Comparison of ENCODE assay signal across 18 cellular contexts in genomic region chr1:239960387-239960786, GRCh38.
DNase-seq lines count a peak whose midpoint lies in the region; ATAC-seq and TF ChIP-seq lines count a peak whose summit lies in the region.
"Had no signal": no experiment of that assay in that cellular context is flagged by ENCODE, and none has a peak within 500 bp of the region (broad histone marks: within the 10 kb centered on the region; RNA-seq: fewer than 3 reads in every experiment).

No MANE protein-coding gene starts in this region.

- H3K27me3 Mint-ChIP-seq in activated T-cell treated with anti-CD3 and anti-CD28 coated beads, Interleukin-2, amount 50 U/mL, for 72 hours (ENCODE audit: low read depth), result peaks cover 21% of the 10 kb centered on the region
- H3K27me3 Mint-ChIP-seq: B cell; CD4-positive, CD25-positive, alpha-beta regulatory T cell had no signal

- H3K9me3 Mint-ChIP-seq in activated T-cell treated with anti-CD3 and anti-CD28 coated beads, Interleukin-2, amount 50 U/mL, for 72 hours, result no peaks in the 10 kb centered on the region
- H3K9me3 Mint-ChIP-seq: CD4-positive, CD25-positive, alpha-beta regulatory T cell; CD8-positive, alpha-beta T cell; GM23338; H9 had no signal

- DNase-seq in D341Med (ENCODE audit: low spot score) (peak; percentile 49), NCI-H82 (lab: John Stamatoyannopoulos, UW) (peak; percentile 75), WERI-Rb-1 (peak; percentile 56), smooth muscle cell (lab: John Stamatoyannopoulos, UW; ENCODE audit: unreplicated experiment) (no peak), RWPE1 (ENCODE audit: low spot score) (no peak), KG1 (lab: John Stamatoyannopoulos, UW) (no peak)
- no peak for DNase-seq in activated T-cell treated with anti-CD3 and anti-CD28 coated beads, Interleukin-2, amount 50 U/mL, for 72 hours
- DNase-seq: Caco-2; CD4-positive, CD25-positive, alpha-beta regulatory T cell; CD8-positive, alpha-beta T cell; DND-41; H9 had no signal

- H3K27ac ChIP-seq in WERI-Rb-1, result peak overlapping the region; percentile 63
- no peak overlapping the region for H3K27ac ChIP-seq in smooth muscle cell (ENCODE audit: low read depth)
- no peak overlapping the region for H3K27ac ChIP-seq in RWPE1
- H3K27ac ChIP-seq: 22Rv1, BLaER1, C4-2B had no signal

- TF ChIP-seq CTCF in WERI-Rb-1 (IDR thresholded peaks at IDR 0.05; ENCODE audit: low read depth, low read length), result no peak
- no peak for TF ChIP-seq CTCF in smooth muscle cell (IDR thresholded peaks at IDR 0.05; ENCODE audit: borderline replicate concordance, insufficient read depth, poor library complexity, severe bottlenecking)
- TF ChIP-seq CTCF in RWPE1 (conservative IDR thresholded peaks at IDR 0.05; ENCODE audit: low read depth), result no peak

- peak overlapping the region; percentile 27 for H3K4me2 ChIP-seq in smooth muscle cell
- H3K4me2 ChIP-seq: BLaER1, GM23338 had no signal

- H3K9ac ChIP-seq in smooth muscle cell (ENCODE audit: low read depth), result no peak overlapping the region
- H3K9ac ChIP-seq: BLaER1 had no signal

- H3K4me3 ChIP-seq in WERI-Rb-1 (ENCODE audit: low read depth, low read length), result no peak overlapping the region
- H3K4me3 ChIP-seq in smooth muscle cell, result no peak overlapping the region
- H3K4me3 ChIP-seq: BLaER1, GM23338 had no signal

- no peaks in the 10 kb centered on the region for H3K4me1 Mint-ChIP-seq in activated T-cell treated with anti-CD3 and anti-CD28 coated beads, Interleukin-2, amount 50 U/mL, for 72 hours (ENCODE audit: low read depth)
- H3K4me1 Mint-ChIP-seq: B cell; CD4-positive, CD25-positive, alpha-beta regulatory T cell; GM23338; H9 had no signal

- CTCF ChIA-PET in RWPE1 (lab: Yijun Ruan, JAX), result interaction anchor here (0.8 kb wide), 1 partner anchor 9 kb away, joined by 3 read pairs; no protein-coding TSS in a partner anchor

- no peak overlapping the region for H3K4me3 Mint-ChIP-seq in activated T-cell treated with anti-CD3 and anti-CD28 coated beads, Interleukin-2, amount 50 U/mL, for 72 hours
- H3K4me3 Mint-ChIP-seq: B cell; CD4-positive, CD25-positive, alpha-beta regulatory T cell; CD8-positive, alpha-beta T cell; GM23338; H9 had no signal

- H4K20me1 ChIP-seq in smooth muscle cell (ENCODE audit: low read depth), result no peaks in the 10 kb centered on the region
- H4K20me1 ChIP-seq: BLaER1 had no signal

- H3K27me3 ChIP-seq in WERI-Rb-1 (ENCODE audit: insufficient read depth, low read depth, severe bottlenecking) (no peaks in the 10 kb centered on the region), smooth muscle cell (ENCODE audit: low read depth) (no peaks in the 10 kb centered on the region)
- H3K27me3 ChIP-seq: BLaER1 had no signal

- peak overlapping the region; percentile 58 for H2AFZ ChIP-seq in smooth muscle cell (ENCODE audit: low read depth)
- H2AFZ ChIP-seq: GM23338 had no signal

- no peak overlapping the region for H3K27ac Mint-ChIP-seq in activated T-cell treated with anti-CD3 and anti-CD28 coated beads, Interleukin-2, amount 50 U/mL, for 72 hours
- H3K27ac Mint-ChIP-seq: B cell; CD4-positive, CD25-positive, alpha-beta regulatory T cell; CD8-positive, alpha-beta T cell; GM23338; H9 had no signal

- POLR2A ChIA-PET in RWPE1 (lab: Yijun Ruan, JAX; ENCODE audit: low non-redundant PET), result no interaction called here

- no peaks in the 10 kb centered on the region for H3K79me2 ChIP-seq in smooth muscle cell (ENCODE audit: low read depth)

- H3K9me3 ChIP-seq in WERI-Rb-1 (ENCODE audit: severe bottlenecking) (no peaks in the 10 kb centered on the region), smooth muscle cell (replicated peaks; ENCODE audit: low read depth) (no peaks in the 10 kb centered on the region)
- H3K9me3 ChIP-seq: BLaER1, Caco-2 had no signal

- ATAC-seq in activated T-cell treated with anti-CD3 and anti-CD28 coated beads, Interleukin-2, amount 50 U/mL, for 72 hours (replicated peaks in 1 of 2), result no peak
- ATAC-seq: CD8-positive, alpha-beta T cell; GM23338; HCT116 had no signal

- no peaks in the 10 kb centered on the region for H3K36me3 Mint-ChIP-seq in activated T-cell treated with anti-CD3 and anti-CD28 coated beads, Interleukin-2, amount 50 U/mL, for 72 hours (ENCODE audit: insufficient read depth in 2 of 2)
- H3K36me3 Mint-ChIP-seq: CD4-positive, CD25-positive, alpha-beta regulatory T cell; CD8-positive, alpha-beta T cell had no signal

- no peaks in the 10 kb centered on the region for H3F3A ChIP-seq in smooth muscle cell (ENCODE audit: low read depth)

- 34% methylated on average over 2 of the region's 2 CpGs for WGBS in smooth muscle cell (ENCODE audit: low lambda C conversion rate)

- H3K36me3 ChIP-seq in WERI-Rb-1 (no peaks in the 10 kb centered on the region), smooth muscle cell (ENCODE audit: low read depth) (no peaks in the 10 kb centered on the region)
- H3K36me3 ChIP-seq: BLaER1 had no signal

- H3K4me1 ChIP-seq in smooth muscle cell (ENCODE audit: low read depth), result no peaks in the 10 kb centered on the region
- H3K4me1 ChIP-seq: BLaER1, Caco-2 had no signal

Comparison
In these comparisons a context has a peak if more than half of its experiments do, and no peak if none do; other contexts are left out.
1. DNase-seq: peak in D341Med (single experiment), NCI-H82 (single experiment) and WERI-Rb-1 (single experiment); none in smooth muscle cell (single experiment), RWPE1 (single experiment), KG1 (single experiment) and activated T-cell treated with anti-CD3 and anti-CD28 coated beads, Interleukin-2, amount 50 U/mL, for 72 hours (0 of 2).